In genomic region chr2:27897755-27898154, GRCh38 we compare ENCODE assay signal across 22 cellular contexts. TPM values are rescaled to one million over a fixed set of nuclear protein-coding genes. Genes with fewer than 3 reads are reported as not detected.
A peak's percentile ranks its signal among the peaks of the same experiment; 100 is the strongest.
DNase-seq lines count a peak whose midpoint lies in the region; ATAC-seq and TF ChIP-seq lines count a peak whose summit lies in the region.
"Had no signal": no experiment of that assay in that cellular context is flagged by ENCODE, and none has a peak within 500 bp of the region (broad histone marks: within the 10 kb centered on the region; RNA-seq: fewer than 3 reads in every experiment).

No MANE protein-coding gene starts in this region.

- intact Hi-C loops in spleen (cut with DNase I; ENCODE audit: low total_unique reads): loop anchor here (10.0 kb wide), 1 partner anchor 123 kb away; the partner anchor contains the start of gene MRPL33

- no peak for TF ChIP-seq CTCF in spleen (IDR thresholded peaks at IDR 0.05 in 8 of 11, conservative IDR thresholded peaks at IDR 0.05 in 3 of 11)

- H3K4me3 ChIP-seq in spleen: no peak overlapping the region
- H3K4me3 ChIP-seq: A549, body of pancreas, colonic mucosa, GM23248 had no signal

- no peak for DNase-seq in activated CD8-positive, alpha-beta memory T cell treated with anti-CD3 and anti-CD28 coated beads, Interleukin-2, amount 10 ng/mL, durations not matched to agents 7 days and 5 days
- no peak for DNase-seq in activated CD8-positive, alpha-beta memory T cell treated with anti-CD3 and anti-CD28 coated beads for 24 hours
- DNase-seq in NOMO-1 treated with DMSO at 0.1 percent for 48 hours (lab: John Stamatoyannopoulos, UW; ENCODE audit: unreplicated experiment) (peak; percentile 66), spleen (no peak), AG08395 (ENCODE audit: low spot score) (no peak)
- no peak for DNase-seq in activated naive CD8-positive, alpha-beta T cell treated with anti-CD3 and anti-CD28 coated beads, Interleukin-2, amount 10 ng/mL, durations not matched to agents 7 days and 5 days
- DNase-seq: activated naive CD4-positive, alpha-beta T cell; body of pancreas; Caco-2; colonic mucosa; foreskin keratinocyte; GM23248; midbrain; NCI-H2107; NCI-H526 treated with DMSO at 0.1 percent for 48 hours; right cardiac atrium had no signal

- H3K4me1 ChIP-seq in spleen: peaks cover 6 to 42% (median 21%) of the 10 kb centered on the region in 6 donors
- H3K4me1 ChIP-seq: body of pancreas, Caco-2, colonic mucosa, foreskin keratinocyte had no signal

- H3K27me3 ChIP-seq in spleen (replicated peaks in 1 of 7): no peaks in the 10 kb centered on the region
- H3K27me3 ChIP-seq: body of pancreas, colonic mucosa, foreskin keratinocyte had no signal

- no peaks in the 10 kb centered on the region for H3K27me3 Mint-ChIP-seq in activated CD8-positive, alpha-beta memory T cell treated with anti-CD3 and anti-CD28 coated beads, Interleukin-2, amount 10 ng/mL, durations not matched to agents 7 days and 5 days
- H3K27me3 Mint-ChIP-seq in activated naive CD8-positive, alpha-beta T cell treated with anti-CD3 and anti-CD28 coated beads, Interleukin-2, amount 10 ng/mL, durations not matched to agents 7 days and 5 days: no peaks in the 10 kb centered on the region

- POLR2A ChIA-PET in activated naive CD8-positive, alpha-beta T cell treated with anti-CD3 and anti-CD28 coated beads, Interleukin-2, amount 10 ng/mL, durations not matched to agents 7 days and 5 days (lab: Charles Lee): interaction anchor here (0.7 kb wide), 1 partner anchor 351 kb away, joined by 5 read pairs; no protein-coding TSS in a partner anchor

- TF ChIP-seq POLR2A in spleen (IDR thresholded peaks at IDR 0.05): no peak

- peaks cover 79% of the 10 kb centered on the region for H3K4me1 Mint-ChIP-seq in activated CD8-positive, alpha-beta memory T cell treated with anti-CD3 and anti-CD28 coated beads, Interleukin-2, amount 10 ng/mL, durations not matched to agents 7 days and 5 days
- H3K4me1 Mint-ChIP-seq in activated naive CD8-positive, alpha-beta T cell treated with anti-CD3 and anti-CD28 coated beads, Interleukin-2, amount 10 ng/mL, durations not matched to agents 7 days and 5 days: peaks cover 48% of the 10 kb centered on the region

- H3K27ac ChIP-seq in spleen: peak overlapping the region in 6 of 8 donors; percentile 13 to 49 (median 35)
- H3K27ac ChIP-seq: A549, body of pancreas, colonic mucosa, foreskin keratinocyte, GM23248, VCaP had no signal

- H3K9me3 ChIP-seq in spleen: no peaks in the 10 kb centered on the region
- H3K9me3 ChIP-seq: A549, body of pancreas, Caco-2, colonic mucosa had no signal

- peak; percentile 21 for ATAC-seq in activated CD8-positive, alpha-beta memory T cell treated with anti-CD3 and anti-CD28 coated beads, Interleukin-2, amount 10 ng/mL, durations not matched to agents 7 days and 5 days
- ATAC-seq in activated naive CD8-positive, alpha-beta T cell treated with anti-CD3 and anti-CD28 coated beads, Interleukin-2, amount 10 ng/mL, durations not matched to agents 7 days and 5 days (ENCODE audit: low read depth): peak; percentile 46
- ATAC-seq in GM18511 (IDR thresholded peaks at IDR 0.05; ENCODE audit: unreplicated experiment) (no peak), GM21423 (IDR thresholded peaks at IDR 0.05; ENCODE audit: unreplicated experiment) (no peak)
- ATAC-seq: A549, body of pancreas, foreskin keratinocyte, HepG2, Panc1, right cardiac atrium had no signal

- peaks cover 68% of the 10 kb centered on the region for H3K36me3 Mint-ChIP-seq in activated CD8-positive, alpha-beta memory T cell treated with anti-CD3 and anti-CD28 coated beads, Interleukin-2, amount 10 ng/mL, durations not matched to agents 7 days and 5 days
- H3K36me3 Mint-ChIP-seq in activated naive CD8-positive, alpha-beta T cell treated with anti-CD3 and anti-CD28 coated beads, Interleukin-2, amount 10 ng/mL, durations not matched to agents 7 days and 5 days: peaks cover 77% of the 10 kb centered on the region

- no peak overlapping the region for H3K4me3 Mint-ChIP-seq in activated CD8-positive, alpha-beta memory T cell treated with anti-CD3 and anti-CD28 coated beads, Interleukin-2, amount 10 ng/mL, durations not matched to agents 7 days and 5 days
- H3K4me3 Mint-ChIP-seq in activated naive CD8-positive, alpha-beta T cell treated with anti-CD3 and anti-CD28 coated beads, Interleukin-2, amount 10 ng/mL, durations not matched to agents 7 days and 5 days: peak overlapping the region; percentile 47

- H3K9me3 Mint-ChIP-seq in activated CD8-positive, alpha-beta memory T cell treated with anti-CD3 and anti-CD28 coated beads, Interleukin-2, amount 10 ng/mL, durations not matched to agents 7 days and 5 days (ENCODE audit: low read depth): no peaks in the 10 kb centered on the region
- no peaks in the 10 kb centered on the region for H3K9me3 Mint-ChIP-seq in activated naive CD8-positive, alpha-beta T cell treated with anti-CD3 and anti-CD28 coated beads, Interleukin-2, amount 10 ng/mL, durations not matched to agents 7 days and 5 days

- peaks cover 0 to 65% (median 20%) of the 10 kb centered on the region in 6 donors for H3K36me3 ChIP-seq in spleen
- H3K36me3 ChIP-seq: colonic mucosa had no signal

- H3K27ac Mint-ChIP-seq in activated CD8-positive, alpha-beta memory T cell treated with anti-CD3 and anti-CD28 coated beads, Interleukin-2, amount 10 ng/mL, durations not matched to agents 7 days and 5 days: peak overlapping the region; percentile 41
- peak overlapping the region; percentile 50 for H3K27ac Mint-ChIP-seq in activated naive CD8-positive, alpha-beta T cell treated with anti-CD3 and anti-CD28 coated beads, Interleukin-2, amount 10 ng/mL, durations not matched to agents 7 days and 5 days

- CTCF ChIA-PET in activated CD8-positive, alpha-beta memory T cell treated with anti-CD3 and anti-CD28 coated beads, Interleukin-2, amount 10 ng/mL, durations not matched to agents 7 days and 5 days (lab: Charles Lee): no interaction called here

RNA-seq across cellular contexts. Expression of gene BABAM2, which starts 7.2 kb away (rescaled TPM):
- total RNA-seq in activated CD8-positive, alpha-beta memory T cell treated with anti-CD3 and anti-CD28 coated beads, Interleukin-2, amount 10 ng/mL, durations not matched to agents 7 days and 5 days: 10 to 100 TPM; 65.4 to 69.5 TPM
- 10 to 100 TPM; 50.7 to 51.0 TPM for total RNA-seq in activated naive CD8-positive, alpha-beta T cell treated with anti-CD3 and anti-CD28 coated beads, Interleukin-2, amount 10 ng/mL, durations not matched to agents 7 days and 5 days
- total RNA-seq in spleen: 10 to 100 TPM; 42.1 to 70.1 (median 63.5) TPM
- polyA plus RNA-seq in spleen: 10 to 100 TPM; 16.1 to 24.0 (median 19.8) TPM

RNA-seq across cellular contexts. Expression of gene RBKS, which starts 7.6 kb away (rescaled TPM):
- total RNA-seq in activated CD8-positive, alpha-beta memory T cell treated with anti-CD3 and anti-CD28 coated beads, Interleukin-2, amount 10 ng/mL, durations not matched to agents 7 days and 5 days: 1 to 10 TPM; 2.6 to 3.4 TPM
- total RNA-seq in activated naive CD8-positive, alpha-beta T cell treated with anti-CD3 and anti-CD28 coated beads, Interleukin-2, amount 10 ng/mL, durations not matched to agents 7 days and 5 days: 1 to 10 TPM; 2.3 to 3.5 TPM
- total RNA-seq in spleen: 1 to 10 TPM; 2.0 to 5.1 (median 3.1) TPM
- polyA plus RNA-seq in spleen: 1 to 10 TPM in 2 of 3 donors, under 1 TPM in 1; 1.00 to 2.3 (median 1.7) TPM

Comparison
In these comparisons a context has a peak if more than half of its experiments do, and no peak if none do; other contexts are left out.
1. ATAC-seq: peak in activated CD8-positive, alpha-beta memory T cell treated with anti-CD3 and anti-CD28 coated beads, Interleukin-2, amount 10 ng/mL, durations not matched to agents 7 days and 5 days (single experiment) and activated naive CD8-positive, alpha-beta T cell treated with anti-CD3 and anti-CD28 coated beads, Interleukin-2, amount 10 ng/mL, durations not matched to agents 7 days and 5 days (single experiment); none in GM18511 (single experiment) and GM21423 (single experiment).